8 cellular contexts compared by ENCODE assay signal in genomic region chr7:101077303-101078086, GRCh38.
A peak's percentile ranks its signal among the peaks of the same experiment; 100 is the strongest.
DNase-seq lines count a peak whose midpoint lies in the region; ATAC-seq and TF ChIP-seq lines count a peak whose summit lies in the region.

No MANE protein-coding gene starts in this region.

- peak; percentile 80 for DNase-seq in GM12865 (ENCODE audit: low read depth)
- DNase-seq in NCI-H2107 (lab: John Stamatoyannopoulos, UW) = peak; percentile 64
- DNase-seq in T1000 (lab: John Stamatoyannopoulos, UW) = peak; percentile 42
- DNase-seq in astrocyte of the cerebellum (ENCODE audit: low read depth) = peak; percentile 72
- DNase-seq in iPS-NIHi11 (ENCODE audit: low spot score) = peak; percentile 91
- peak; percentile 90 for DNase-seq in stimulated activated CD4-positive, alpha-beta T cell treated with anti-CD3 and anti-CD28 coated beads, Interleukin-15, amount 100 ng/mL, for 24 hours

- ATAC-seq in HG02885 (IDR thresholded peaks at IDR 0.05; ENCODE audit: poor library complexity, unreplicated experiment) (peak; percentile 66), HG02938 (IDR thresholded peaks at IDR 0.05; ENCODE audit: unreplicated experiment) (no peak)

- TF ChIP-seq CTCF in GM12865 (IDR thresholded peaks at IDR 0.05; ENCODE audit: insufficient read depth, low read depth, low read length, missing control alignments) (peak; percentile 97), astrocyte of the cerebellum (IDR thresholded peaks at IDR 0.05; ENCODE audit: low read depth, low read length, missing control alignments) (peak; percentile 97)

- in situ Hi-C loops in astrocyte of the cerebellum (cut with HindIII; ENCODE audit: low sequenced_read_pairs) = no loop called here

- H3K4me3 ChIP-seq in GM12865 (ENCODE audit: low read depth, low read length) = no peak overlapping the region
- H3K4me3 ChIP-seq in astrocyte of the cerebellum (ENCODE audit: low read depth, low read length) = no peak overlapping the region
